33 cellular contexts compared by ENCODE assay signal in the genomic region with DNA sequence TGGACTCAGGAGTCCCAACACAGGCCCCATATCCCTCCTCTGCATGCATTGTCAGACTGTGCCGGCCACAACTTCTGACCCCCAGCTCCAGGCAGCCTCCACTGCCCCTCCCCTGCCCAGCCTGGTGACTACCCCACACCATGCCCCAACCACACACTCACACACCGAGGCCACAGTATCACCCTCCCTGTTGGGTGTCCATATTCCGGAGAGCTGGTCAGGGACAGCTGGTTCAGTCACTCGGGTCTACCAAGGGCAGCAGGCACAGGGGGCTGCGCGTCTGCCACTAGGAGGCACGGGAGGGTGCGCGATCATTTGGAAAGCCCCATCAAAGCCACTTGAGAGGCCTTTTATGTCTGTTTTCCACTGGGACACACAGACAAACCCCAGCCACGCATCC. TPM values are rescaled to one million over a fixed set of nuclear protein-coding genes. Genes with fewer than 3 reads are reported as not detected.
"Had no signal": no experiment of that assay in that cellular context is flagged by ENCODE, and none has a peak within 500 bp of the region (broad histone marks: within the 10 kb centered on the region; RNA-seq: fewer than 3 reads in every experiment).

No MANE protein-coding gene starts in this region.

- H3K27ac ChIP-seq: neutrophil, ovary, parathyroid adenoma, psoas muscle, right lobe of liver, sigmoid colon, skin epidermis, spleen, thoracic aorta, thyroid gland, tibial nerve, upper lobe of left lung, vagina had no signal

- H3K9ac ChIP-seq: parathyroid adenoma had no signal

- H2AFZ ChIP-seq: parathyroid adenoma had no signal

- H3K4me2 ChIP-seq: smooth muscle cell had no signal

- ATAC-seq: naive thymus-derived CD8-positive, alpha-beta T cell; natural killer cell treated with Interleukin-12 subunit alpha and Interleukin-12 subunit beta and Interleukin-15 and Interleukin-18, amount 100 ng/mL, for 72 hours; psoas muscle; right cardiac atrium; right lobe of liver; stimulated activated memory B cell treated with anti-CD40 and anti-IgM and Interleukin-4, amounts not matched to agents 10 μg/mL and 1 μg/mL and 100 μg/mL, for 72 hours; stimulated activated naive CD8-positive, alpha-beta T cell treated with anti-CD3 and anti-CD28 coated beads, Interleukin-15, amount 100 ng/mL, for 72 hours; stimulated activated naive CD8-positive, alpha-beta T cell treated with anti-CD3 and anti-CD28 coated beads, Interleukin-15, Interleukin-2, amounts not matched to agents 100 U/mL and 50 U/mL, for 24 hours had no signal

- H3K27me3 ChIP-seq: neutrophil, ovary, right lobe of liver, sigmoid colon, thyroid gland, vagina had no signal

- H3K4me1 ChIP-seq: parathyroid adenoma, psoas muscle, right lobe of liver, sigmoid colon, spleen, thyroid gland, tibial nerve, upper lobe of left lung, vagina had no signal

- H3K79me2 ChIP-seq: parathyroid adenoma had no signal

- H3K9me3 ChIP-seq: neutrophil, ovary, psoas muscle, right lobe of liver, sigmoid colon, spleen, thoracic aorta, thyroid gland, tibial nerve, upper lobe of left lung, vagina had no signal

- H3K4me3 ChIP-seq: ovary, psoas muscle, right lobe of liver, sigmoid colon, skin epidermis, smooth muscle cell, spleen, thoracic aorta, thyroid gland, tibial nerve, upper lobe of left lung, vagina had no signal

- DNase-seq: naive thymus-derived CD8-positive, alpha-beta T cell; nephron progenitor cell; nucleus accumbens; ovary; posterior cingulate gyrus; psoas muscle; right lobe of liver; sigmoid colon; spleen; stimulated activated CD4-positive, alpha-beta T cell treated with anti-CD3 and anti-CD28 coated beads, Interleukin-12 subunit alpha, Interleukin-12 subunit beta, amount 100 ng/mL, for 4 hours; stimulated activated CD4-positive, alpha-beta T cell treated with anti-CD3 and anti-CD28 coated beads, Interleukin-1b, Interleukin-23, amount 100 ng/mL, for 48 hours; stimulated activated CD4-positive, alpha-beta T cell treated with anti-CD3 and anti-CD28 coated beads, Interleukin-4, amount 100 ng/mL, for 1 hour; stimulated activated CD4-positive, alpha-beta T cell treated with anti-CD3 and anti-CD28 coated beads, Interleukin-4, amount 100 ng/mL, for 4 hours; stimulated activated CD8-positive, alpha-beta memory T cell treated with anti-CD3 and anti-CD28 coated beads, Interleukin-4, amount 100 ng/mL, for 48 hours; stimulated activated naive CD4-positive, alpha-beta T cell; stimulated activated naive CD8-positive, alpha-beta T cell treated with anti-CD3 and anti-CD28 coated beads, Interleukin-15, amount 100 ng/mL, for 72 hours; stimulated activated naive CD8-positive, alpha-beta T cell treated with anti-CD3 and anti-CD28 coated beads, Interleukin-15, Interleukin-2, amounts not matched to agents 100 U/mL and 50 U/mL, for 24 hours; substantia nigra; thyroid gland; trophoblast cell; upper lobe of left lung had no signal

- H3K36me3 ChIP-seq: neutrophil, ovary, right lobe of liver, sigmoid colon, spleen, thoracic aorta, thyroid gland, tibial nerve, upper lobe of left lung, vagina had no signal

RNA-seq across cellular contexts. Expression of a gene that starts 55.2 kb away (rescaled TPM):
- total RNA-seq: naive thymus-derived CD8-positive, alpha-beta T cell; natural killer cell treated with Interleukin-12 subunit alpha and Interleukin-12 subunit beta and Interleukin-15 and Interleukin-18, amount 100 ng/mL, for 72 hours; omental fat pad; right cardiac atrium; thyroid gland; tibial nerve; ureter had no signal
- polyA plus RNA-seq: naive thymus-derived CD8-positive, alpha-beta T cell; spleen had no signal
